12 cellular contexts compared by ENCODE assay signal in the genomic region with DNA sequence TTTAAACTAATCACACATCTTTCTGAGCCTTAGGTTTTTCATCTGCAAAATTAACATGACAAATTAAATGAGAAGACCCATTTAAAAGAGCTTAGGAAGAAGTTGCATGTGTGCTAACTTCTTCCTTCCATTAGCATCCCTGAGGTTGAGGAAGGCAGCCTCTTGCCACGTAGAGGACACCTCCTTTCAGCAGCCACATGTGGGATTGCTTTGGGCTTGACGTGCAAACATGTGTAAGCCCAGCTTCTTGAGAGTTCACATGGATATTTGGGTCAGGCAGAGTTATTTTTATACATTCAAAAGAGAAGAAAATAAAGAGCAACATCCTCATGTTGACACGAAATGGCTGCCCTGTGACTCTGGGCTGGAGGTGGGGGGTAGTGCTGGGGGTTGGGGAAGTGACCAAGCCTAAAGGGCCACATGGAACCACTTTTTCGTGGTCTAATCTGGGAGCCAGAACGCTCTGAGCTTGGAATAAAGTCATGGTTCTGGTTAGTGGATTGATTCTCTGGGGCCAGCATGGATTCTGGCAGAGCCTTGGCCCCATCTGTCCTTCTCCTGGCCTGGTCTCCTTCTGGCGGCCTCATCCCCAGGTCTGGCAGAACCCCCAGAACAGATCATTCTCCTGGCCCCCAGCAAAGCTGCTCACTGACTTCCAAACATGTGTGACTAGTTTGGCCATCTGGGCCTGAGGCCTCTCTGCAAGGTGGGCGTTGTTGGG.
DNase-seq lines count a peak whose midpoint lies in the region; ATAC-seq and TF ChIP-seq lines count a peak whose summit lies in the region.
"Had no signal": no experiment of that assay in that cellular context is flagged by ENCODE, and none has a peak within 500 bp of the region (broad histone marks: within the 10 kb centered on the region; RNA-seq: fewer than 3 reads in every experiment).

No MANE protein-coding gene starts in this region.

- H3K4me2 ChIP-seq in PC-9, result no peak overlapping the region

- H2AFZ ChIP-seq in PC-9, result no peak overlapping the region

- H3K4me1 ChIP-seq in left ventricle myocardium inferior (peaks cover 28% of the 10 kb centered on the region), skeletal muscle tissue (ENCODE audit: control insufficient read depth in 3 of 3, insufficient read depth in 3 of 3, low read length in 3 of 3) (peaks cover 11 to 23% (median 14%) of the 10 kb centered on the region in 3 donors), PC-9 (replicated peaks; ENCODE audit: insufficient read depth) (no peaks in the 10 kb centered on the region)

- no peaks in the 10 kb centered on the region for H3K79me2 ChIP-seq in PC-9 (ENCODE audit: low read depth)

- no TSS peak for BruUV-seq in PC-9 (replicated peaks; lab: Mats Ljungman, UMichigan)

- H4K20me1 ChIP-seq in PC-9 (ENCODE audit: insufficient read depth), result no peaks in the 10 kb centered on the region

- CTCF ChIA-PET in PC-9 (lab: Charles Lee), result no interaction called here

- H3K36me3 ChIP-seq in left ventricle myocardium inferior (no peaks in the 10 kb centered on the region), skeletal muscle tissue (ENCODE audit: control insufficient read depth in 3 of 3, insufficient read depth in 3 of 3, low read length in 3 of 3) (no peaks in the 10 kb centered on the region), PC-9 (ENCODE audit: low read depth) (no peaks in the 10 kb centered on the region)

- H3K27me3 ChIP-seq in left ventricle myocardium inferior (ENCODE audit: low read depth) (no peaks in the 10 kb centered on the region), skeletal muscle tissue (ENCODE audit: control insufficient read depth in 3 of 3, insufficient read depth in 3 of 3, low read length in 3 of 3) (no peaks in the 10 kb centered on the region), PC-9 (ENCODE audit: insufficient read depth, low read depth) (no peaks in the 10 kb centered on the region)

- DNase-seq in DMS 273 treated with DMSO at 0.1 percent for 48 hours (lab: John Stamatoyannopoulos, UW) (peak; percentile 41), cerebellar nuclear complex (lab: John Stamatoyannopoulos, UW) (peak; percentile 69 to 97), left ventricle myocardium inferior (peak; percentile 56), NCI-H526 treated with DMSO at 0.1 percent for 48 hours (lab: John Stamatoyannopoulos, UW) (no peak), PC-9 (no peak)
- DNase-seq: CD4-positive, alpha-beta memory T cell; NCI-H146; NCI-H774 had no signal

- POLR2A ChIA-PET in PC-9 (lab: Charles Lee; ENCODE audit: unreplicated experiment), result no interaction called here

- ATAC-seq in GM21825 (IDR thresholded peaks at IDR 0.05; ENCODE audit: unreplicated experiment) (no peak), GM19397 (IDR thresholded peaks at IDR 0.05; ENCODE audit: unreplicated experiment) (no peak)
- ATAC-seq: K562 had no signal

- intact Hi-C loops in left ventricle myocardium inferior (cut with micrococcal nuclease) (no loop called here), PC-9 (cut with micrococcal nuclease; ENCODE audit: unreplicated experiment) (no loop called here)

- no peaks in the 10 kb centered on the region for H3F3A ChIP-seq in PC-9 (ENCODE audit: insufficient read depth, low read depth)

- H3K27ac ChIP-seq in left ventricle myocardium inferior (replicated peaks) (peak overlapping the region; percentile 70), skeletal muscle tissue (ENCODE audit: low read depth, low read length) (peak overlapping the region; percentile 10), PC-9 (no peak overlapping the region)

- H3K4me3 ChIP-seq in left ventricle myocardium inferior (no peak overlapping the region), skeletal muscle tissue (ENCODE audit: low read length in 3 of 3) (no peak overlapping the region), PC-9 (no peak overlapping the region)
- H3K4me3 ChIP-seq: K562 had no signal

- H3K9ac ChIP-seq in skeletal muscle tissue (ENCODE audit: low read depth in 1 of 3, low read length in 3 of 3), result no peak overlapping the region

- H3K9me3 ChIP-seq in left ventricle myocardium inferior (replicated peaks), result no peaks in the 10 kb centered on the region
- H3K9me3 ChIP-seq in skeletal muscle tissue (ENCODE audit: control insufficient read depth in 3 of 3, low read length in 3 of 3), result no peaks in the 10 kb centered on the region
- H3K9me3 ChIP-seq in PC-9 (ENCODE audit: insufficient read depth, low read depth), result no peaks in the 10 kb centered on the region

- no peak for TF ChIP-seq CTCF in left ventricle myocardium inferior (IDR thresholded peaks at IDR 0.05; ENCODE audit: borderline replicate concordance)
- no peak for TF ChIP-seq CTCF in PC-9 (conservative IDR thresholded peaks at IDR 0.05)

- no peaks in the 10 kb centered on the region for H3K9me2 ChIP-seq in PC-9 (ENCODE audit: insufficient read depth)

Comparison
In these comparisons a context has a peak if more than half of its experiments do, and no peak if none do; other contexts are left out.
1. DNase-seq: peak in DMS 273 treated with DMSO at 0.1 percent for 48 hours (single experiment), cerebellar nuclear complex (2 of 2) and left ventricle myocardium inferior (single experiment); none in NCI-H526 treated with DMSO at 0.1 percent for 48 hours (single experiment) and PC-9 (0 of 2).